Comparison of ENCODE assay signal across 8 cellular contexts in the genomic region with DNA sequence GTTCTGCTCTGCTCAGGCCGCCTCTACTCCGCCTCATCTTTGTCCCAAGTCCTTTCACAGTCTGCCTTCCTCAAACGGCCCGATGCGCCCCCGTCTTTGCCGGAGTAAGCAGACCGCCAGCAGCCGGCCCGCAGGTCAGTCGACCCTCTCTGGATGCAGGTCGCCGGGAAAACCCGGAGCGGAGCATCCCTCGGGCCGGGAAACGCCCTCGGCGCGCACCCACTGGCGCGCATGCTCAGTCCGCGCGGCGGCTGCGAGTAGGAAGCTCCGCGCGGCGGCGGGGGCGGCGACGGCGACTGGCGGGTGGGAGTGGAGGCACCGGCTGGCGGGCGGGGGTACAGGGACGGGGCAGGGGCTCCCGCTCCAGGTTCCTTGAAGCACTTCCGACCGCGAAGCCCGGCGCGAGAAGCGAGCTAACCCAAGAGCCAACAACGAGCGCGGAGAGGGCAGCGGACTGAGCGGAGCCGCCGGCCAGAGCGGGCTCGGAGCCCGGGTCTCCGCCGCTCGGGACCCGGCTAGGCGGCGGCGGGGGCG.
DNase-seq lines count a peak whose midpoint lies in the region; ATAC-seq and TF ChIP-seq lines count a peak whose summit lies in the region.

A gene (plus strand): TSS at position 286 of the 534 bp plus-strand sequence. CDS start 252 bp downstream, outside the sequence.

- ATAC-seq in GM18867 (IDR thresholded peaks at IDR 0.05; ENCODE audit: unreplicated experiment) = peak; percentile 74
- peak; percentile 65 for ATAC-seq in HG03095 (IDR thresholded peaks at IDR 0.05; ENCODE audit: unreplicated experiment)

- no peak for TF ChIP-seq CTCF in choroid plexus epithelial cell (conservative IDR thresholded peaks at IDR 0.05; ENCODE audit: low read depth, low read length)

- H3K27me3 ChIP-seq in layer of hippocampus (ENCODE audit: control insufficient read depth, insufficient read depth, low read length) = no peaks in the 10 kb centered on the region

- H3K27ac ChIP-seq in layer of hippocampus (ENCODE audit: low read depth, low read length) = peak within 1 kb of the TSS; percentile 85

- H3K4me3 ChIP-seq in choroid plexus epithelial cell (ENCODE audit: low read depth, low read length) = peak within 1 kb of the TSS; percentile 78

- peak; percentile 95 for DNase-seq in AG08395 (ENCODE audit: low spot score)
- peak; percentile 72 for DNase-seq in NCI-H2196 treated with DMSO at 0.1 percent for 48 hours (lab: John Stamatoyannopoulos, UW; ENCODE audit: unreplicated experiment)
- DNase-seq in activated CD4-positive, alpha-beta T cell treated with anti-CD3 and anti-CD28 coated beads for 1 hour = peak; percentile 72
- peak; percentile 92 for DNase-seq in choroid plexus epithelial cell (ENCODE audit: low read depth)
- DNase-seq in stimulated activated CD4-positive, alpha-beta T cell treated with anti-CD3 and anti-CD28 coated beads, Interleukin-1b, Interleukin-23, amount 100 ng/mL, for 24 hours (ENCODE audit: low read depth in 4 of 4, low spot score in 1 of 4) = peak; percentile 48 to 77 (median 66)

Comparison
In these comparisons a context has a peak if more than half of its experiments do, and no peak if none do; other contexts are left out.
1. Peak in every context shown above with its lines: DNase-seq, ATAC-seq, H3K4me3 ChIP-seq and H3K27ac ChIP-seq.